In the genomic region with DNA sequence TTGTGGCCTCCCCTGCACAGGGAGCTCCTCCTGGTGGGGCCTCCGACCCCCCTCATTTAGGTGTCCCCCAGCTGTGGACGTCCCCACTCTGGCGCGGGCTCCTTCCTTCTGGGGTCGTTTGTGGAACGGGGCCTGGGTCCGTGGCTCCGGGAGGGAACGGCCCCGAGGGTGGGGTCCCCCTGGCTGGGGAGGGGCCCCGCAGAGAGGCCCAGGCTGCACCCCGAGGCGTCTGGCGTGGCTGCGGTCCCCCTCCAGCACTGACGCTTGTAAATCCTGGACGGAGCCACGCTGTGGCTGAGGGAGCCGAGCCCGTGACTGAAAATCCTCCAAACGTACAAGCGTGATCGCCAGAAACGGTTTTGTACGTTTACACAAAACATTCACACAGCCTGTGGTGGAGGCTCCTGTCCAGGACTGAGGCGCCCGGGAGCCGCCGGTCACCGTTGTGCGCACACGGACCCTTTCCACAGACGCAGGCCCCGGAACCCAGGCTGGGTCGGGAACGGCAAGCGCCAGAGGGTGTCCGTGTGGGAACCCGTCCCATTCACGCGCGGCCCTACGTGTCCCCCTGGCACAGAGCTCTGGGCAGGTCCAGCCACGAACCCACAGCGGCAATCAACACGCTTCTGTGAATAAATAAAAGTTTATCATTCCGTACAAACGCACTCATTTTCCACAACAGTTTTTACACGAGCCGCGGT, we compare ENCODE assay signal across 18 cellular contexts. TPM values are rescaled to one million over a fixed set of nuclear protein-coding genes. Genes with fewer than 3 reads are reported as not detected.
A peak's percentile ranks its signal among the peaks of the same experiment; 100 is the strongest.
DNase-seq lines count a peak whose midpoint lies in the region; ATAC-seq, FAIRE-seq and TF ChIP-seq lines count a peak whose summit lies in the region.
"Had no signal": no experiment of that assay in that cellular context is flagged by ENCODE, and none has a peak within 500 bp of the region (broad histone marks: within the 10 kb centered on the region; RNA-seq: fewer than 3 reads in every experiment).

No MANE protein-coding gene starts in this region.

- no peak for FAIRE-seq in HepG2 (lab: Jason Lieb, UNC)

- H3K27me3 ChIP-seq in right lobe of liver (no peaks in the 10 kb centered on the region), HepG2 (ENCODE audit: control insufficient read depth in 1 of 2, insufficient read depth in 2 of 2, low read length in 2 of 2) (peaks cover 0 to 4% of the 10 kb centered on the region in 2 experiments; a peak in 1 of 5 replicates), lower lobe of right lung (ENCODE audit: low read depth) (peaks cover 22% of the 10 kb centered on the region)

- BruUV-seq in HepG2 (replicated peaks; lab: Mats Ljungman, UMichigan): no TSS peak

- CTCF ChIA-PET in HepG2 (lab: Yijun Ruan, JAX; ENCODE audit: low intra/inter-chr PET ratio, low total read pairs): no interaction called here

- H3K4me1 ChIP-seq in right lobe of liver: peaks cover 0 to 4% (median 0%) of the 10 kb centered on the region in 4 donors
- H3K4me1 ChIP-seq in HepG2 (ENCODE audit: insufficient read depth, low read length): no peaks in the 10 kb centered on the region
- peaks cover 11% of the 10 kb centered on the region for H3K4me1 ChIP-seq in lower lobe of right lung

- no peaks in the 10 kb centered on the region for H4K20me1 ChIP-seq in HepG2 (ENCODE audit: insufficient read depth, low read length)

- H3K36me3 ChIP-seq in right lobe of liver (no peaks in the 10 kb centered on the region), HepG2 (replicated peaks in 1 of 2; ENCODE audit: control insufficient read depth in 1 of 2, insufficient read depth in 2 of 2, low read length in 2 of 2) (no peaks in the 10 kb centered on the region), lower lobe of right lung (peaks cover 7% of the 10 kb centered on the region)

- DNase-seq in right lobe of liver (peak in 2 of 3 donors; percentile 12 to 47), HepG2 (ENCODE audit: low spot score) (no peak), left cardiac atrium (peak; percentile 10), lower lobe of right lung (peak; percentile 36)
- DNase-seq in activated CD8-positive, alpha-beta memory T cell treated with anti-CD3 and anti-CD28 coated beads for 24 hours: no peak
- DNase-seq: COR-L47, DMS79, H9, Karpas-422, MV-4-11, NCI-H1694, NCI-H2081, NCI-H2171 treated with DMSO at 0.1 percent for 48 hours, NCI-H524 treated with DMSO at 0.1 percent for 48 hours, NCI-H82 had no signal

- no peak for TF ChIP-seq POLR2A in right lobe of liver (IDR thresholded peaks at IDR 0.05)
- no peak for TF ChIP-seq POLR2A in HepG2 (IDR thresholded peaks at IDR 0.05; ENCODE audit: insufficient read depth in 1 of 2, low read depth in 2 of 2, low read length in 2 of 2)

- H3K4me3 ChIP-seq in right lobe of liver (no peak overlapping the region), HepG2 (replicated peaks in 1 of 3; ENCODE audit: insufficient read depth in 1 of 3, low read depth in 2 of 3, low read length in 3 of 3) (no peak overlapping the region), lower lobe of right lung (no peak overlapping the region)

- TF ChIP-seq RAD21 in HepG2 (CRISPR knock-in tag; IDR thresholded peaks at IDR 0.05): no peak

- TF ChIP-seq CTCF in right lobe of liver (IDR thresholded peaks at IDR 0.05) (no peak), HepG2 (CRISPR knock-in tag; IDR thresholded peaks at IDR 0.05) (no peak), lower lobe of right lung (IDR thresholded peaks at IDR 0.05) (no peak)

- no peak overlapping the region for H2AFZ ChIP-seq in HepG2 (ENCODE audit: low read length)

- in situ Hi-C loops in HepG2 (cut with HindIII; ENCODE audit: extremely low pct_ligation_motif_present, low pct_unique_long_range_greater_than_20kb): no loop called here

- H3K9me3 ChIP-seq in right lobe of liver (no peaks in the 10 kb centered on the region), HepG2 (ENCODE audit: low read length) (no peaks in the 10 kb centered on the region), lower lobe of right lung (no peaks in the 10 kb centered on the region)

- WGBS in right lobe of liver (ENCODE audit: insufficient coverage, low coverage, low lambda C conversion rate, missing lambda C conversion rate): 96% methylated on average over 18 of the region's 51 CpGs
- WGBS in HepG2 (ENCODE audit: low lambda C conversion rate): 92% methylated on average over 38 of the region's 51 CpGs

- H3K9ac ChIP-seq in HepG2 (ENCODE audit: insufficient read depth, low read depth, low read length): no peak overlapping the region

- intact Hi-C loops in right lobe of liver (cut with DNase I) (no loop called here), HepG2 (cut with micrococcal nuclease; ENCODE audit: unreplicated experiment) (no loop called here), left cardiac atrium (cut with DNase I) (no loop called here), lower lobe of right lung (cut with DNase I) (no loop called here)

- ATAC-seq in right lobe of liver: no peak
- ATAC-seq in HepG2: no peak
- no peak for ATAC-seq in left cardiac atrium
- ATAC-seq in lower lobe of right lung: no peak
- ATAC-seq in GM21360 (IDR thresholded peaks at IDR 0.05; ENCODE audit: unreplicated experiment): no peak
- ATAC-seq in HG02610 (IDR thresholded peaks at IDR 0.05; ENCODE audit: unreplicated experiment): no peak
- ATAC-seq: Panc1 had no signal

- TF ChIP-seq EP300 in HepG2 (IDR thresholded peaks at IDR 0.05; ENCODE audit: low read depth in 2 of 2, low read length in 2 of 2): no peak
- TF ChIP-seq EP300 in HepG2 (CRISPR knock-in tag; IDR thresholded peaks at IDR 0.05; ENCODE audit: borderline replicate concordance): no peak

- H3K27ac ChIP-seq in right lobe of liver (no peak overlapping the region), HepG2 (ENCODE audit: extremely low read length, insufficient read depth, low read length) (no peak overlapping the region), lower lobe of right lung (no peak overlapping the region)

- no peak overlapping the region for H3K4me2 ChIP-seq in HepG2 (ENCODE audit: low read depth, low read length)

- POLR2A ChIA-PET in HepG2 (lab: Yijun Ruan, JAX): no interaction called here

- H3K79me2 ChIP-seq in HepG2 (ENCODE audit: insufficient read depth, low read length): no peaks in the 10 kb centered on the region

RNA-seq across cellular contexts. Expression of a gene that starts 15.2 kb away (rescaled TPM):
- total RNA-seq in right lobe of liver: 10 to 100 TPM; 20.9 to 32.8 (median 23.2) TPM
- 35.6 and 39.6 TPM in 2 replicates for total RNA-seq in HepG2 (2016; rRNA removed; fragmentation: Illumina TruSeq; extraction: Trizol)
- total RNA-seq in HepG2 (2016; cell fraction: cytosol; rRNA removed; fragmentation: Illumina TruSeq; extraction: Trizol; ENCODE audit: low read depth): 33.9 and 34.6 TPM in 2 replicates
- 32.3 and 41.0 TPM in 2 replicates for total RNA-seq in HepG2 (2016; cell fraction: insoluble cytoplasmic fraction; rRNA removed; fragmentation: Illumina TruSeq; extraction: Trizol)
- 50.6 and 52.4 TPM in 2 replicates for total RNA-seq in HepG2 (2016; cell fraction: membrane; rRNA removed; fragmentation: Illumina TruSeq; extraction: Trizol)
- total RNA-seq in HepG2 (2016; cell fraction: nucleus; rRNA removed; fragmentation: Illumina TruSeq; extraction: Trizol): 17.0 and 20.4 TPM in 2 replicates
- 20.2 and 22.1 TPM in 2 replicates for polyA plus RNA-seq in HepG2 (2011; rRNA removed)
- 18.4 and 31.3 TPM in 2 replicates for polyA plus RNA-seq in HepG2 (2011; cell fraction: cytosol; rRNA removed)
- 29.4 and 36.8 TPM in 2 replicates for polyA plus RNA-seq in HepG2 (2011; cell fraction: nucleus; rRNA removed)
- polyA plus RNA-seq in HepG2 (2012): 16.6 and 18.3 TPM in 2 replicates
- 46.6 and 50.3 TPM in 2 replicates for polyA plus RNA-seq in HepG2 (2016; cell fraction: cytosol; fragmentation: Illumina TruSeq; extraction: Trizol; ENCODE audit: low read depth)
- polyA plus RNA-seq in HepG2 (2016; cell fraction: insoluble cytoplasmic fraction; fragmentation: Illumina TruSeq; extraction: Trizol; ENCODE audit: low read depth): 38.1 and 42.7 TPM in 2 replicates
- polyA plus RNA-seq in HepG2 (2016; cell fraction: membrane; fragmentation: Illumina TruSeq; extraction: Trizol; ENCODE audit: low read depth): 50.6 and 54.4 TPM in 2 replicates
- 41.5 and 48.9 TPM in 2 replicates for polyA plus RNA-seq in HepG2 (2016; cell fraction: nucleus; fragmentation: Illumina TruSeq; extraction: Trizol; ENCODE audit: insufficient read depth, low read depth)
- polyA minus RNA-seq in HepG2 (2011; rRNA and poly(A)+ RNA removed; ENCODE audit: low replicate concordance): 14.7 and 27.7 TPM in 2 replicates
- polyA minus RNA-seq in HepG2 (2011; cell fraction: cytosol; rRNA and poly(A)+ RNA removed): 10.6 and 14.2 TPM in 2 replicates
- 4.7 and 7.2 TPM in 2 replicates for polyA minus RNA-seq in HepG2 (2011; cell fraction: nucleus; rRNA and poly(A)+ RNA removed)
- 10 to 100 TPM; 48.0 to 55.6 TPM for total RNA-seq in left cardiac atrium
- total RNA-seq in lower lobe of right lung: 47.1 TPM

RNA-seq across cellular contexts. Expression of a gene that starts 52.6 kb away (rescaled TPM):
- total RNA-seq in right lobe of liver (10 to 100 TPM in 1 of 6 experiments, 1 to 10 TPM in 5; 3.4 to 11.2 (median 5.1) TPM), HepG2 (2016; rRNA removed; fragmentation: Illumina TruSeq; extraction: Trizol) (87.7 and 111 TPM in 2 replicates), left cardiac atrium (10 to 100 TPM in 1 of 2 donors, 1 to 10 TPM in 1; 2.9 to 13.7 TPM), lower lobe of right lung (23.7 TPM)
- 14.7 and 15.6 TPM in 2 replicates for total RNA-seq in HepG2 (2016; cell fraction: cytosol; rRNA removed; fragmentation: Illumina TruSeq; extraction: Trizol; ENCODE audit: low read depth)
- 93.5 and 100 TPM in 2 replicates for total RNA-seq in HepG2 (2016; cell fraction: insoluble cytoplasmic fraction; rRNA removed; fragmentation: Illumina TruSeq; extraction: Trizol)
- 44.6 and 46.3 TPM in 2 replicates for total RNA-seq in HepG2 (2016; cell fraction: membrane; rRNA removed; fragmentation: Illumina TruSeq; extraction: Trizol)
- total RNA-seq in HepG2 (2016; cell fraction: nucleus; rRNA removed; fragmentation: Illumina TruSeq; extraction: Trizol): 61.7 and 72.3 TPM in 2 replicates
- 153 and 202 TPM in 2 replicates for polyA plus RNA-seq in HepG2 (2011; rRNA removed)
- polyA plus RNA-seq in HepG2 (2011; cell fraction: cytosol; rRNA removed): 97.5 and 98.8 TPM in 2 replicates
- polyA plus RNA-seq in HepG2 (2011; cell fraction: nucleus; rRNA removed): 373 and 416 TPM in 2 replicates
- polyA plus RNA-seq in HepG2 (2012): 118 and 196 TPM in 2 replicates
- polyA plus RNA-seq in HepG2 (2016; cell fraction: cytosol; fragmentation: Illumina TruSeq; extraction: Trizol; ENCODE audit: low read depth): 10.9 TPM in 2 replicates
- 71.2 and 91.8 TPM in 2 replicates for polyA plus RNA-seq in HepG2 (2016; cell fraction: insoluble cytoplasmic fraction; fragmentation: Illumina TruSeq; extraction: Trizol; ENCODE audit: low read depth)
- 29.2 and 29.4 TPM in 2 replicates for polyA plus RNA-seq in HepG2 (2016; cell fraction: membrane; fragmentation: Illumina TruSeq; extraction: Trizol; ENCODE audit: low read depth)
- polyA plus RNA-seq in HepG2 (2016; cell fraction: nucleus; fragmentation: Illumina TruSeq; extraction: Trizol; ENCODE audit: insufficient read depth, low read depth): 178 and 219 TPM in 2 replicates
- 70.5 and 467 TPM in 2 replicates for polyA minus RNA-seq in HepG2 (2011; rRNA and poly(A)+ RNA removed; ENCODE audit: low replicate concordance)
- polyA minus RNA-seq in HepG2 (2011; cell fraction: cytosol; rRNA and poly(A)+ RNA removed): 116 and 195 TPM in 2 replicates
- 115 and 118 TPM in 2 replicates for polyA minus RNA-seq in HepG2 (2011; cell fraction: nucleus; rRNA and poly(A)+ RNA removed)

RNA-seq across cellular contexts. Expression of a gene that starts 52.9 kb away (rescaled TPM):
- total RNA-seq in right lobe of liver (1 to 10 TPM; 4.2 to 6.3 (median 5.3) TPM), HepG2 (2016; rRNA removed; fragmentation: Illumina TruSeq; extraction: Trizol) (10.2 and 17.0 TPM in 2 replicates), left cardiac atrium (100 to 1,000 TPM; 104 to 114 TPM), lower lobe of right lung (11.2 TPM)
- total RNA-seq in HepG2 (2016; cell fraction: cytosol; rRNA removed; fragmentation: Illumina TruSeq; extraction: Trizol; ENCODE audit: low read depth): 40.0 and 45.6 TPM in 2 replicates
- total RNA-seq in HepG2 (2016; cell fraction: insoluble cytoplasmic fraction; rRNA removed; fragmentation: Illumina TruSeq; extraction: Trizol): 9.9 and 18.2 TPM in 2 replicates
- 24.0 and 29.4 TPM in 2 replicates for total RNA-seq in HepG2 (2016; cell fraction: membrane; rRNA removed; fragmentation: Illumina TruSeq; extraction: Trizol)
- total RNA-seq in HepG2 (2016; cell fraction: nucleus; rRNA removed; fragmentation: Illumina TruSeq; extraction: Trizol): 16.8 and 20.3 TPM in 2 replicates
- polyA plus RNA-seq in HepG2 (2011; rRNA removed): 21.4 and 26.0 TPM in 2 replicates
- 12.7 and 19.9 TPM in 2 replicates for polyA plus RNA-seq in HepG2 (2011; cell fraction: cytosol; rRNA removed)
- 123 and 149 TPM in 2 replicates for polyA plus RNA-seq in HepG2 (2011; cell fraction: nucleus; rRNA removed)
- 9.5 and 14.7 TPM in 2 replicates for polyA plus RNA-seq in HepG2 (2012)
- polyA plus RNA-seq in HepG2 (2016; cell fraction: cytosol; fragmentation: Illumina TruSeq; extraction: Trizol; ENCODE audit: low read depth): 4.1 and 5.7 TPM in 2 replicates
- polyA plus RNA-seq in HepG2 (2016; cell fraction: insoluble cytoplasmic fraction; fragmentation: Illumina TruSeq; extraction: Trizol; ENCODE audit: low read depth): 11.5 and 12.7 TPM in 2 replicates
- 7.1 and 8.7 TPM in 2 replicates for polyA plus RNA-seq in HepG2 (2016; cell fraction: membrane; fragmentation: Illumina TruSeq; extraction: Trizol; ENCODE audit: low read depth)
- 43.6 and 49.3 TPM in 2 replicates for polyA plus RNA-seq in HepG2 (2016; cell fraction: nucleus; fragmentation: Illumina TruSeq; extraction: Trizol; ENCODE audit: insufficient read depth, low read depth)
- polyA minus RNA-seq in HepG2 (2011; rRNA and poly(A)+ RNA removed; ENCODE audit: low replicate concordance): 25.0 and 39.8 TPM in 2 replicates
- polyA minus RNA-seq in HepG2 (2011; cell fraction: cytosol; rRNA and poly(A)+ RNA removed): 13.1 and 17.1 TPM in 2 replicates
- polyA minus RNA-seq in HepG2 (2011; cell fraction: nucleus; rRNA and poly(A)+ RNA removed): 23.4 and 29.1 TPM in 2 replicates

Comparison
In these comparisons a context has a peak if more than half of its experiments do, and no peak if none do; other contexts are left out.
1. DNase-seq: peak in right lobe of liver (2 of 3), left cardiac atrium (single experiment) and lower lobe of right lung (single experiment); none in HepG2 (single experiment) and activated CD8-positive, alpha-beta memory T cell treated with anti-CD3 and anti-CD28 coated beads for 24 hours (single experiment).